10 cellular contexts compared by ENCODE assay signal in the genomic region with DNA sequence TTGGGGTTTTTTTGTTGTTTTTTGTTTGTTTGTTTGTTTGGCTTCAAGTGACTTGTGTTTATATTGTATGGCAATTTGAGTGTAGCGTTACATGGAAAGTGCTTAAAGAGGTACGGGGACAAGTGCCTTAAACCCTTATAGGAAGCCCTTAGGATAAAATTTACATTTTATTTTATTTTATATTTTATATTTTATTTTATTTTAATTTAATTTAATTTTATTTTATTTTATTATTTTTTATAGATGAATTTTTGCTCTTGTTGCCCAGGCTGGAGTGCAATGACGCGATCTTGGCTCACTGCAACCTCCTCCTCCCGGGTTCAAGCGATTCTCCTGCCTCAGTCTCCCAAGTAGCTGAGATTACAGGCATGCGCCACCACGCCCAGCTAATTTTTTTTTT. TPM values are rescaled to one million over a fixed set of nuclear protein-coding genes. Genes with fewer than 3 reads are reported as not detected.
"Had no signal": no experiment of that assay in that cellular context is flagged by ENCODE, and none has a peak within 500 bp of the region (broad histone marks: within the 10 kb centered on the region; RNA-seq: fewer than 3 reads in every experiment).

No MANE protein-coding gene starts in this region.

RNA-seq across cellular contexts. Expression of a gene that starts 21.0 kb away (rescaled TPM):
- total RNA-seq: colonic mucosa, dermis microvascular lymphatic vessel endothelial cell, endothelial cell of umbilical vein, esophagus mucosa, fibroblast of villous mesenchyme, gastrocnemius medialis, gastroesophageal sphincter had no signal
- polyA plus RNA-seq: endothelial cell of umbilical vein, fibroblast of lung, heart left ventricle, heart right ventricle had no signal
